Comparison of ENCODE assay signal across 24 cellular contexts in genomic region chr1:241800640-241801039, GRCh38. TPM values are rescaled to one million over a fixed set of nuclear protein-coding genes. Genes with fewer than 3 reads are reported as not detected.
DNase-seq lines count a peak whose midpoint lies in the region; ATAC-seq lines count a peak whose summit lies in the region.
"Had no signal": no experiment of that assay in that cellular context is flagged by ENCODE, and none has a peak within 500 bp of the region (broad histone marks: within the 10 kb centered on the region; RNA-seq: fewer than 3 reads in every experiment).

No MANE protein-coding gene starts in this region.

- DNase-seq in NCI-H128 (lab: John Stamatoyannopoulos, UW; ENCODE audit: unreplicated experiment) (no peak), neuronal stem cell (ENCODE audit: low spot score) (no peak)
- DNase-seq: AML-193; C1 segment of cervical spinal cord; CD4-positive, alpha-beta memory T cell; COR-L47; Kasumi-1; MV-4-11; NCI-H1105; NCI-H146; NCI-H1930; NCI-H446; NCI-H524 treated with DMSO at 0.1 percent for 48 hours; NCI-H774; SIG-M5; T-helper 17 cell had no signal

- peaks cover 18% of the 10 kb centered on the region for H3K27me3 Mint-ChIP-seq in activated T-helper 17 cell treated with anti-CD3 and anti-CD28 coated beads, Interleukin-2, amount 50 U/mL, for 72 hours

- no peak overlapping the region for H3K9ac ChIP-seq in neuronal stem cell (ENCODE audit: low read depth, low read length, poor library complexity)

- no peak overlapping the region for H3K27ac ChIP-seq in neuronal stem cell (replicated peaks; ENCODE audit: low read length)
- H3K27ac ChIP-seq: SK-N-MC had no signal

- H3K36me3 ChIP-seq in neuronal stem cell (replicated peaks in 1 of 2; ENCODE audit: control insufficient read depth in 2 of 2, insufficient read depth in 2 of 2, low read length in 2 of 2), result no peaks in the 10 kb centered on the region

- no peaks in the 10 kb centered on the region for H3K27me3 ChIP-seq in neuronal stem cell (ENCODE audit: control insufficient read depth in 3 of 3, insufficient read depth in 3 of 3, low read depth in 1 of 3, low read length in 3 of 3)

- H2BK12ac ChIP-seq in neuronal stem cell (ENCODE audit: low read length), result no peak overlapping the region

- no peaks in the 10 kb centered on the region for H3K9me3 Mint-ChIP-seq in activated T-helper 17 cell treated with anti-CD3 and anti-CD28 coated beads, Interleukin-2, amount 50 U/mL, for 72 hours
- H3K9me3 Mint-ChIP-seq: CD4-positive, alpha-beta memory T cell had no signal

- no peak overlapping the region for H2BK5ac ChIP-seq in neuronal stem cell (ENCODE audit: low read length)

- H3K4me1 ChIP-seq in neuronal stem cell (ENCODE audit: control insufficient read depth in 2 of 2, insufficient read depth in 1 of 2, low read depth in 1 of 2, low read length in 2 of 2), result peaks cover 0 to 2% of the 10 kb centered on the region in 2 donors
- H3K4me1 ChIP-seq: A549 had no signal

- ATAC-seq in GM18907 (IDR thresholded peaks at IDR 0.05; ENCODE audit: unreplicated experiment), result peak; percentile 82
- peak; percentile 43 for ATAC-seq in GM21423 (IDR thresholded peaks at IDR 0.05; ENCODE audit: unreplicated experiment)
- peak; percentile 83 for ATAC-seq in HG03175 (IDR thresholded peaks at IDR 0.05; ENCODE audit: unreplicated experiment)
- no peak for ATAC-seq in activated T-helper 17 cell treated with anti-CD3 and anti-CD28 coated beads, Interleukin-2, amount 50 U/mL, for 72 hours (replicated peaks)
- no peak for ATAC-seq in GM18519 (IDR thresholded peaks at IDR 0.05; ENCODE audit: low FRiP score, unreplicated experiment)
- ATAC-seq: A549, HepG2, T-helper 17 cell had no signal

- H3K4me2 ChIP-seq in neuronal stem cell (ENCODE audit: insufficient read depth, low read length, poor library complexity, severe bottlenecking), result no peak overlapping the region
- H3K4me2 ChIP-seq: A549 had no signal

- no peaks in the 10 kb centered on the region for H3K9me3 ChIP-seq in neuronal stem cell (replicated peaks in 1 of 2; ENCODE audit: control insufficient read depth in 2 of 2, insufficient read depth in 1 of 2, low read depth in 1 of 2, low read length in 2 of 2)
- H3K9me3 ChIP-seq: A549 had no signal

- no peak overlapping the region for H3K23ac ChIP-seq in neuronal stem cell (ENCODE audit: low read depth, low read length, poor library complexity)

- H3K79me1 ChIP-seq in neuronal stem cell (ENCODE audit: low read depth, low read length), result no peaks in the 10 kb centered on the region

- no peak overlapping the region for H2BK15ac ChIP-seq in neuronal stem cell (ENCODE audit: low read length)

- H2BK120ac ChIP-seq in neuronal stem cell (ENCODE audit: low read depth, low read length), result no peak overlapping the region

- no peak overlapping the region for H4K8ac ChIP-seq in neuronal stem cell (ENCODE audit: low read depth, low read length)

- H3K36me3 Mint-ChIP-seq in activated T-helper 17 cell treated with anti-CD3 and anti-CD28 coated beads, Interleukin-2, amount 50 U/mL, for 72 hours (ENCODE audit: low read depth), result no peaks in the 10 kb centered on the region
- H3K36me3 Mint-ChIP-seq: CD4-positive, alpha-beta memory T cell had no signal

- no peak overlapping the region for H3K4me3 ChIP-seq in neuronal stem cell (ENCODE audit: low read length in 2 of 2)
- H3K4me3 ChIP-seq: A549, SK-N-MC had no signal

- no peak overlapping the region for H2AFZ ChIP-seq in neuronal stem cell (ENCODE audit: low read length)

- H3K14ac ChIP-seq in neuronal stem cell (ENCODE audit: low read length), result no peak overlapping the region

- no CpG with 5 or more reads among the region's 3 CpGs for WGBS in neuronal stem cell (ENCODE audit: extremely low coverage in 2 of 2, insufficient read length in 2 of 2, insufficient replicate concordance in 1 of 2), 2 donors

- H3K4ac ChIP-seq in neuronal stem cell (ENCODE audit: low read length), result no peak overlapping the region

- H4K91ac ChIP-seq in neuronal stem cell (ENCODE audit: low read depth, low read length, poor library complexity), result no peak overlapping the region

- H3K4me3 Mint-ChIP-seq in activated T-helper 17 cell treated with anti-CD3 and anti-CD28 coated beads, Interleukin-2, amount 50 U/mL, for 72 hours, result no peak overlapping the region
- H3K4me3 Mint-ChIP-seq: CD4-positive, alpha-beta memory T cell; T-helper 17 cell had no signal

- H3K27ac Mint-ChIP-seq in activated T-helper 17 cell treated with anti-CD3 and anti-CD28 coated beads, Interleukin-2, amount 50 U/mL, for 72 hours, result no peak overlapping the region
- H3K27ac Mint-ChIP-seq: T-helper 17 cell had no signal

- H2AK5ac ChIP-seq in neuronal stem cell (ENCODE audit: low read depth, low read length), result no peak overlapping the region

- no peak overlapping the region for H3K18ac ChIP-seq in neuronal stem cell (ENCODE audit: low read length)

- H3K4me1 Mint-ChIP-seq in activated T-helper 17 cell treated with anti-CD3 and anti-CD28 coated beads, Interleukin-2, amount 50 U/mL, for 72 hours, result no peaks in the 10 kb centered on the region
- H3K4me1 Mint-ChIP-seq: CD4-positive, alpha-beta memory T cell; T-helper 17 cell had no signal

RNA-seq across cellular contexts. Expression of gene EXO1, which starts 47.4 kb away (rescaled TPM):
- 10 to 100 TPM; 32.3 to 50.2 TPM for total RNA-seq in activated T-helper 17 cell treated with anti-CD3 and anti-CD28 coated beads, Interleukin-2, amount 50 U/mL, for 72 hours
- polyA plus RNA-seq in neuronal stem cell (2013, experiment 1 of 2), result 13.4 TPM
- 12.7 TPM for polyA plus RNA-seq in neuronal stem cell (2013, experiment 2 of 2)
- polyA plus RNA-seq: CD4-positive, alpha-beta memory T cell had no signal

Comparison
In these comparisons a context has a peak if more than half of its experiments do, and no peak if none do; other contexts are left out.
1. ATAC-seq: peak in GM18907 (single experiment), GM21423 (single experiment) and HG03175 (single experiment); none in activated T-helper 17 cell treated with anti-CD3 and anti-CD28 coated beads, Interleukin-2, amount 50 U/mL, for 72 hours (single experiment) and GM18519 (single experiment).